10 cellular contexts compared by ENCODE assay signal in the genomic region with DNA sequence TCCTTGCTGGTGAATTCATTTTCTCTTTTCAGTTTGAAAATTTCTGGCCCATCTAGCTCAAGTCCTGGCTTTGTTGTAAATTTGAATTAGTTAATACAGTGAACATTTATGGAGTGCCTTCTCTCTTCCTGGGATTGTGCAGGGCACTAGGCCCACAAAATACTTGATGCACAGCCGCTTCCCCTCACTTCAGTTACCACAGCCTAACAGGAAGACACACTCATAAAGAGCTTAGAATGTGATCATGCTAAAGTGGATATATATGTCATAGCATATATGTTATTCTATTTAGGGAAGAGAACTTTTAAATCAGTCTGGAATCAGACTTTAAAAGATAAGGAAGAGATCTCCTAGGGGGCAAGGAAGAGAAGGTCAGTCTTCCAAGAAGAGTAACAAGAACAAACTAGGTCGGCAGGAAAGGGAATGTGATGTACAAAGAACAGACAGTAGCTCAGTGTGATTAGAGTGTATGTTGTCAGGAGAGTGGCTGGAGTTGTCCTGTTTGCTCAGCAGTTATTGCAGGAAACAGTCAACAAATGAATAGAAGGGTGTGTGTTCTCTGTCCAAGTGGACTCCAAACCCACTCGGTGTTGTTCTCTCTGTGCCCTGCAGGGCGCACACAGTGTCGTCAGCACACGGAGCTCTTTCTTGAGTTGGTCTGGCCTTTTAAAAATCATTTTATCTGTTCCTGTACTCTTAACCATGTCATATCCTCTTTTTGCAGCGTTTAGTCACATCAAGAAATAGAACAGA.
DNase-seq lines count a peak whose midpoint lies in the region; ATAC-seq, FAIRE-seq and TF ChIP-seq lines count a peak whose summit lies in the region.
"Had no signal": no experiment of that assay in that cellular context is flagged by ENCODE, and none has a peak within 500 bp of the region (broad histone marks: within the 10 kb centered on the region; RNA-seq: fewer than 3 reads in every experiment).

No MANE protein-coding gene starts in this region.

- BruUV-seq in A673 (replicated peaks; lab: Mats Ljungman, UMichigan) (no TSS peak), K562 (replicated peaks; lab: Mats Ljungman, UMichigan) (no TSS peak)

- no peak overlapping the region for H2AK5ac ChIP-seq in neuronal stem cell (ENCODE audit: low read depth, low read length)

- TF ChIP-seq POLR2A in K562 (conservative IDR thresholded peaks at IDR 0.05), result no peak

- H3K4me2 ChIP-seq in K562 (ENCODE audit: insufficient read depth, low read length) (no peak overlapping the region), neuronal stem cell (ENCODE audit: insufficient read depth, low read length, poor library complexity, severe bottlenecking) (no peak overlapping the region)

- POLR2A ChIA-PET in A673 (lab: Charles Lee; ENCODE audit: low non-redundant PET) (no interaction called here), K562 (lab: Yijun Ruan, JAX) (interaction anchor here (0.8 kb wide), 1 partner anchor 13 kb away, joined by 3 read pairs; no protein-coding TSS in a partner anchor)

- ATAC-seq in K562 (peak; percentile 77), GM18909 (IDR thresholded peaks at IDR 0.05; ENCODE audit: poor library complexity, unreplicated experiment) (no peak)

- H3K9me3 ChIP-seq in A673 (ENCODE audit: low read depth, low read length, poor library complexity, severe bottlenecking) (no peaks in the 10 kb centered on the region), K562 (replicated peaks; ENCODE audit: control insufficient read depth, insufficient read depth, low read depth, low read length) (no peaks in the 10 kb centered on the region), neuronal stem cell (replicated peaks in 1 of 2; ENCODE audit: control insufficient read depth in 2 of 2, insufficient read depth in 1 of 2, low read depth in 1 of 2, low read length in 2 of 2) (no peaks in the 10 kb centered on the region)

- no peak overlapping the region for H2BK12ac ChIP-seq in neuronal stem cell (ENCODE audit: low read length)

- no peak for TF ChIP-seq EP300 in K562 (IDR thresholded peaks at IDR 0.05; ENCODE audit: low read length)

- H3K18ac ChIP-seq in neuronal stem cell (ENCODE audit: low read length), result no peak overlapping the region

- no peak overlapping the region for H4K8ac ChIP-seq in neuronal stem cell (ENCODE audit: low read depth, low read length)

- no peak overlapping the region for H2BK120ac ChIP-seq in neuronal stem cell (ENCODE audit: low read depth, low read length)

- no peaks in the 10 kb centered on the region for H3K79me2 ChIP-seq in K562 (ENCODE audit: control insufficient read depth, insufficient read depth, low read length)

- H3K4me3 ChIP-seq in A673 (ENCODE audit: low read depth, low read length, poor library complexity, severe bottlenecking) (no peak overlapping the region), K562 (no peak overlapping the region), neuronal stem cell (ENCODE audit: low read length in 2 of 2) (no peak overlapping the region)
- H3K4me3 ChIP-seq: lung had no signal

- no peak overlapping the region for H4K91ac ChIP-seq in neuronal stem cell (ENCODE audit: low read depth, low read length, poor library complexity)

- CTCF ChIA-PET in A673 (lab: Charles Lee), result no interaction called here
- CTCF ChIA-PET in K562 (lab: Yijun Ruan, JAX; ENCODE audit: low intra/inter-chr PET ratio), result no interaction called here

- no peak overlapping the region for H3K4ac ChIP-seq in neuronal stem cell (ENCODE audit: low read length)

- H3K23ac ChIP-seq in neuronal stem cell (ENCODE audit: low read depth, low read length, poor library complexity), result no peak overlapping the region

- no peaks in the 10 kb centered on the region for H4K20me1 ChIP-seq in K562 (replicated peaks; ENCODE audit: control insufficient read depth, insufficient read depth, low read length)

- H3K4me1 ChIP-seq in A673 (ENCODE audit: insufficient read depth, low read length, poor library complexity, severe bottlenecking), result no peaks in the 10 kb centered on the region
- H3K4me1 ChIP-seq in K562 (replicated peaks in 1 of 2; ENCODE audit: control insufficient read depth in 2 of 2, insufficient read depth in 2 of 2, low read length in 2 of 2), result peaks cover 0 to 2% of the 10 kb centered on the region in 2 experiments; a peak in 1 of 5 replicates
- H3K4me1 ChIP-seq in neuronal stem cell (ENCODE audit: control insufficient read depth in 2 of 2, insufficient read depth in 1 of 2, low read depth in 1 of 2, low read length in 2 of 2), result no peaks in the 10 kb centered on the region

- no peak overlapping the region for H2AFZ ChIP-seq in K562 (ENCODE audit: low read depth, low read length)
- H2AFZ ChIP-seq in neuronal stem cell (ENCODE audit: low read length), result no peak overlapping the region

- DNase-seq in A673 (ENCODE audit: low spot score) (no peak), HT-29 (ENCODE audit: low spot score) (peak; percentile 30), K562 (ENCODE audit: extremely low read depth in 1 of 4, low spot score in 3 of 4) (peak in 2 of 4 experiments; percentile 6 to 8), iPS-NIHi7 (ENCODE audit: extremely low spot score) (peak; percentile 27), MV-4-11 (lab: John Stamatoyannopoulos, UW) (no peak), neuronal stem cell (ENCODE audit: low spot score) (no peak), T-helper 1 cell (no peak)
- DNase-seq: activated effector memory CD4-positive, alpha-beta T cell treated with Interleukin-2 at 50 U/mL for 16 hours had no signal

- H3K36me3 ChIP-seq in A673 (ENCODE audit: insufficient read depth, low read length, poor library complexity, severe bottlenecking), result no peaks in the 10 kb centered on the region
- H3K36me3 ChIP-seq in K562 (ENCODE audit: control insufficient read depth, insufficient read depth, low read length), result no peaks in the 10 kb centered on the region; the same call in 2 of the 3 replicates
- H3K36me3 ChIP-seq in neuronal stem cell (replicated peaks in 1 of 2; ENCODE audit: control insufficient read depth in 2 of 2, insufficient read depth in 2 of 2, low read length in 2 of 2), result peaks cover 7 to 39% of the 10 kb centered on the region in 2 donors

- in situ Hi-C loops in K562 (cut with MboI), result no loop called here

- no peak for TF ChIP-seq RAD21 in K562 (CRISPR knock-in tag; conservative IDR thresholded peaks at IDR 0.05 in 1 of 2, IDR thresholded peaks at IDR 0.05 in 1 of 2)

- no peak overlapping the region for H3K14ac ChIP-seq in neuronal stem cell (ENCODE audit: low read length)

- no peak overlapping the region for H2BK15ac ChIP-seq in neuronal stem cell (ENCODE audit: low read length)

- intact Hi-C loops in A673 (cut with micrococcal nuclease; ENCODE audit: unreplicated experiment), result no loop called here
- intact Hi-C loops in K562 (cut with micrococcal nuclease), result no loop called here

- FAIRE-seq in K562 (lab: Jason Lieb, UNC), result no peak

- H3K27ac ChIP-seq in A673 (ENCODE audit: low read depth, low read length, poor library complexity, severe bottlenecking) (no peak overlapping the region), K562 (ENCODE audit: extremely low read depth, low read depth, low read length) (no peak overlapping the region), neuronal stem cell (replicated peaks; ENCODE audit: low read length) (no peak overlapping the region)

- H3K27me3 ChIP-seq in A673 (replicated peaks; ENCODE audit: insufficient read depth, low read depth, low read length, poor library complexity) (no peaks in the 10 kb centered on the region), K562 (ENCODE audit: control insufficient read depth in 2 of 2, insufficient read depth in 2 of 2, low read length in 2 of 2) (no peaks in the 10 kb centered on the region), neuronal stem cell (ENCODE audit: control insufficient read depth in 3 of 3, insufficient read depth in 3 of 3, low read depth in 1 of 3, low read length in 3 of 3) (no peaks in the 10 kb centered on the region)

- H3K9ac ChIP-seq in K562 (ENCODE audit: insufficient read depth in 1 of 2, low read depth in 2 of 2, low read length in 2 of 2), result no peak overlapping the region
- H3K9ac ChIP-seq in neuronal stem cell (ENCODE audit: low read depth, low read length, poor library complexity), result no peak overlapping the region

- TF ChIP-seq CTCF in A673 (conservative IDR thresholded peaks at IDR 0.05; ENCODE audit: low read depth, low read length) (peak; percentile 20; the same call in 1 of the 2 replicates), K562 (IDR thresholded peaks at IDR 0.05 in 2 of 3, conservative IDR thresholded peaks at IDR 0.05 in 1 of 3; ENCODE audit: insufficient read depth in 2 of 3, low read depth in 1 of 3, low read length in 3 of 3) (0 out of 6 replicates have a peak, but pooled peaks of 2 of the 3 experiments have one; percentile 12 to 21)

- no peaks in the 10 kb centered on the region for H3K79me1 ChIP-seq in neuronal stem cell (ENCODE audit: low read depth, low read length)

- WGBS in K562 (ENCODE audit: insufficient coverage, low coverage, missing lambda C conversion rate), result 32% methylated on average over 6 of the region's 7 CpGs
- WGBS in neuronal stem cell (ENCODE audit: extremely low coverage in 2 of 2, insufficient read length in 2 of 2, insufficient replicate concordance in 1 of 2), 2 donors, result no CpG with 5 or more reads among the region's 7 CpGs

- H3K9me1 ChIP-seq in K562 (ENCODE audit: control insufficient read depth, insufficient read depth, low read length), result no peaks in the 10 kb centered on the region

- H2BK5ac ChIP-seq in neuronal stem cell (ENCODE audit: low read length), result no peak overlapping the region

TF ChIP-seq in K562, 482 proteins besides CTCF, POLR2A, EP300 and RAD21 (continues in another document):
- TF ChIP-seq, protein P1, sequence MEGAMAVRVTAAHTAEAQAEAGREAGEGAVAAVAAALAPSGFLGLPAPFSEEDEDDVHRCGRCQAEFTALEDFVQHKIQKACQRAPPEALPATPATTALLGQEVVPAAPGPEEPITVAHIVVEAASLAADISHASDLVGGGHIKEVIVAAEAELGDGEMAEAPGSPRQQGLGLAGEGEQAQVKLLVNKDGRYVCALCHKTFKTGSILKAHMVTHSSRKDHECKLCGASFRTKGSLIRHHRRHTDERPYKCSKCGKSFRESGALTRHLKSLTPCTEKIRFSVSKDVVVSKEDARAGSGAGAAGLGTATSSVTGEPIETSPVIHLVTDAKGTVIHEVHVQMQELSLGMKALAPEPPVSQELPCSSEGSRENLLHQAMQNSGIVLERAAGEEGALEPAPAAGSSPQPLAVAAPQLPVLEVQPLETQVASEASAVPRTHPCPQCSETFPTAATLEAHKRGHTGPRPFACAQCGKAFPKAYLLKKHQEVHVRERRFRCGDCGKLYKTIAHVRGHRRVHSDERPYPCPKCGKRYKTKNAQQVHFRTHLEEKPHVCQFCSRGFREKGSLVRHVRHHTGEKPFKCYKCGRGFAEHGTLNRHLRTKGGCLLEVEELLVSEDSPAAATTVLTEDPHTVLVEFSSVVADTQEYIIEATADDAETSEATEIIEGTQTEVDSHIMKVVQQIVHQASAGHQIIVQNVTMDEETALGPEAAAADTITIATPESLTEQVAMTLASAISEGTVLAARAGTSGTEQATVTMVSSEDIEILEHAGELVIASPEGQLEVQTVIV (CRISPR knock-in tag; IDR thresholded peaks at IDR 0.05; ENCODE audit: borderline replicate concordance), result no peak

Comparison
In these comparisons a context has a peak if more than half of its experiments do, and no peak if none do; other contexts are left out.
1. DNase-seq: peak in HT-29 (single experiment) and iPS-NIHi7 (single experiment); none in A673 (single experiment), MV-4-11 (single experiment), neuronal stem cell (single experiment) and T-helper 1 cell (0 of 5).